In the genomic region with DNA sequence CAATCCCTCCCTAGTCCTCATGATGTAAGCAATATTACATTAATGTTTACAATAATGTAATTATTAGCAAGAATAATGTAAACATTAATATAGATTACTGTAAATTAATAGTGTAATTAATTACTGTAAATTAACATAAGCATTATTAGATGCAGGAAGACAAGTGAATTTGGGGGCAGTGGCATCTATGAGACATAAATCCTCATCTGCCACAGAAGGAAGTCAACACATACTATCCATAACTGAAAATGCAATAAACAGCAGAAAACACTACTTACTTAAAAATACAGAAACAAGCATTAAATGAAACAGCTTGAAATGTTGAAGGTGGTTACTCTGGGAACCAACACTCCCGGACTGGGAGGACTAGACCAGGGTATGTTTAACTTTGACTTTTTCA, we compare ENCODE assay signal across 8 cellular contexts. TPM values are rescaled to one million over a fixed set of nuclear protein-coding genes. Genes with fewer than 3 reads are reported as not detected.
A peak's percentile ranks its signal among the peaks of the same experiment; 100 is the strongest.
DNase-seq lines count a peak whose midpoint lies in the region; ATAC-seq, FAIRE-seq and TF ChIP-seq lines count a peak whose summit lies in the region.

No MANE protein-coding gene starts in this region.

- peak overlapping the region in 9 of 10 donors; percentile 66 to 90 (median 79) for H3K4me3 ChIP-seq in heart right ventricle
- H3K4me3 ChIP-seq in astrocyte (ENCODE audit: insufficient read depth, low read depth, low read length), result peak overlapping the region; percentile 81
- peak overlapping the region in 1 of 2 experiments; percentile 88 for H3K4me3 ChIP-seq in mesenchymal stem cell (ENCODE audit: insufficient read depth in 1 of 2, low read depth in 1 of 2, low read length in 2 of 2)
- peak overlapping the region; percentile 71 for H3K4me3 ChIP-seq in urinary bladder (ENCODE audit: low read depth, low read length)

- H3K4me1 ChIP-seq in heart right ventricle, result peaks cover 0 to 31% (median 16%) of the 10 kb centered on the region in 9 donors
- H3K4me1 ChIP-seq in astrocyte (ENCODE audit: insufficient read depth, low read length), result peaks cover 5% of the 10 kb centered on the region
- H3K4me1 ChIP-seq in mesenchymal stem cell (ENCODE audit: control insufficient read depth, insufficient read depth, low read depth, low read length), result peaks cover 2% of the 10 kb centered on the region
- H3K4me1 ChIP-seq in urinary bladder (ENCODE audit: insufficient read depth), result no peaks in the 10 kb centered on the region

- H3K18ac ChIP-seq in mesenchymal stem cell (ENCODE audit: low read depth in 1 of 2, low read length in 2 of 2), result no peak overlapping the region

- TF ChIP-seq CTCF in heart right ventricle (IDR thresholded peaks at IDR 0.05) (no peak), astrocyte (IDR thresholded peaks at IDR 0.05; ENCODE audit: insufficient read depth, low read depth, low read length) (no peak)

- H3K4ac ChIP-seq in mesenchymal stem cell (ENCODE audit: low read depth in 1 of 2, low read length in 2 of 2), result no peak overlapping the region

- no peaks in the 10 kb centered on the region for H3K27me3 Mint-ChIP-seq in astrocyte (ENCODE audit: low read depth, unreplicated experiment)

- H4K91ac ChIP-seq in mesenchymal stem cell (ENCODE audit: low read length), result no peak overlapping the region

- no peak overlapping the region for H3K14ac ChIP-seq in mesenchymal stem cell (ENCODE audit: low read length in 2 of 2)

- H3K4me1 Mint-ChIP-seq in astrocyte (ENCODE audit: low read depth, unreplicated experiment), result peaks cover 9% of the 10 kb centered on the region

- H3K27ac Mint-ChIP-seq in astrocyte (ENCODE audit: unreplicated experiment), result peak overlapping the region; percentile 6

- no peak for DNase-seq in heart right ventricle
- DNase-seq in left ventricle myocardium superior, result no peak
- DNase-seq in astrocyte (ENCODE audit: low read depth), result no peak
- no peak for DNase-seq in mesenchymal stem cell
- DNase-seq in posterior cingulate gyrus, result no peak
- DNase-seq in activated CD4-positive, alpha-beta T cell treated with anti-CD3 and anti-CD28 coated beads for 4 hours, result no peak

- H3K36me3 Mint-ChIP-seq in astrocyte (ENCODE audit: low read depth, unreplicated experiment), result no peaks in the 10 kb centered on the region

- H3K36me3 ChIP-seq in heart right ventricle (peaks cover 0 to 15% (median 0%) of the 10 kb centered on the region in 9 donors), astrocyte (ENCODE audit: insufficient read depth, low read length) (no peaks in the 10 kb centered on the region), mesenchymal stem cell (ENCODE audit: control insufficient read depth in 1 of 2, insufficient read depth in 2 of 2, low read depth in 1 of 2, low read length in 2 of 2) (peaks cover 0 to 7% of the 10 kb centered on the region in 2 experiments), urinary bladder (ENCODE audit: insufficient read depth) (no peaks in the 10 kb centered on the region)

- peak overlapping the region; percentile 97 for H2AFZ ChIP-seq in astrocyte (ENCODE audit: low read depth, low read length)
- H2AFZ ChIP-seq in mesenchymal stem cell (ENCODE audit: low read depth, low read length), result no peak overlapping the region

- intact Hi-C loops in heart right ventricle (cut with DNase I), result loop anchor here in 4 of 10 donors (5.0 to 10.0 kb wide), 3 partner anchors 652 to 1352 kb away; partner anchors contain the start of gene SMC2 (in 3 of the 4)
- intact Hi-C loops in left ventricle myocardium superior (cut with micrococcal nuclease), result no loop called here
- intact Hi-C loops in posterior cingulate gyrus (cut with DNase I), result loop anchor here (5.0 kb wide), 1 partner anchor 654 kb away; the partner anchor contains the start of gene SMC2

- H2AK5ac ChIP-seq in mesenchymal stem cell (ENCODE audit: low read length, severe bottlenecking), result no peak overlapping the region

- no peaks in the 10 kb centered on the region for H3K9me3 Mint-ChIP-seq in astrocyte (ENCODE audit: unreplicated experiment)

- ATAC-seq in heart right ventricle, result no peak
- ATAC-seq in left ventricle myocardium superior, result no peak
- no peak for ATAC-seq in GM18519 (IDR thresholded peaks at IDR 0.05; ENCODE audit: low FRiP score, unreplicated experiment)

- H2BK5ac ChIP-seq in mesenchymal stem cell (ENCODE audit: low read depth, low read length, poor library complexity, severe bottlenecking), result no peak overlapping the region

- H2BK15ac ChIP-seq in mesenchymal stem cell (ENCODE audit: low read depth, poor library complexity, severe bottlenecking), result no peak overlapping the region

- peaks cover 9% of the 10 kb centered on the region for H3K79me1 ChIP-seq in mesenchymal stem cell (replicated peaks; ENCODE audit: low read length, poor library complexity, severe bottlenecking)

- H2BK120ac ChIP-seq in mesenchymal stem cell (ENCODE audit: low read depth, low read length), result no peak overlapping the region

- H4K8ac ChIP-seq in mesenchymal stem cell (ENCODE audit: low read length), result no peak overlapping the region

- no peak overlapping the region for H3K23ac ChIP-seq in mesenchymal stem cell (ENCODE audit: low read length in 2 of 2)

- no peak for FAIRE-seq in astrocyte (lab: Jason Lieb, UNC)

- H2BK12ac ChIP-seq in mesenchymal stem cell (ENCODE audit: low read length in 2 of 2), result no peak overlapping the region

- H3K9ac ChIP-seq in astrocyte (ENCODE audit: low read length) (peak overlapping the region; percentile 91), mesenchymal stem cell (ENCODE audit: low read length) (peak overlapping the region; percentile 96)

- 7 to 17% methylated on average over 1 of the region's 1 CpG for WGBS in heart right ventricle, 2 donors
- 27% methylated on average over 1 of the region's 1 CpG for WGBS in mesenchymal stem cell
- WGBS in urinary bladder, result 30% methylated on average over 1 of the region's 1 CpG

- H3K27me3 ChIP-seq in heart right ventricle (no peaks in the 10 kb centered on the region), astrocyte (ENCODE audit: insufficient read depth, low read length) (no peaks in the 10 kb centered on the region), mesenchymal stem cell (ENCODE audit: control insufficient read depth in 1 of 2, insufficient read depth in 1 of 2, low read length in 2 of 2) (no peaks in the 10 kb centered on the region)

- peak overlapping the region; percentile 92 for H3K4me3 Mint-ChIP-seq in astrocyte (ENCODE audit: unreplicated experiment)

- peaks cover 15% of the 10 kb centered on the region for H3K79me2 ChIP-seq in astrocyte (ENCODE audit: insufficient read depth, low read length)

- H3K4me2 ChIP-seq in astrocyte (ENCODE audit: low read length) (peak overlapping the region; percentile 98), mesenchymal stem cell (ENCODE audit: low read length, poor library complexity, severe bottlenecking) (peak overlapping the region; percentile 98)

- H3K27ac ChIP-seq in heart right ventricle, result peak overlapping the region in 6 of 10 donors; percentile 89 to 96 (median 92)
- H3K27ac ChIP-seq in astrocyte (ENCODE audit: low read depth, low read length), result no peak overlapping the region
- H3K27ac ChIP-seq in mesenchymal stem cell (ENCODE audit: low read length, poor library complexity, severe bottlenecking), result no peak overlapping the region
- H3K27ac ChIP-seq in urinary bladder (ENCODE audit: low read depth), result no peak overlapping the region

- H3K9me3 ChIP-seq in heart right ventricle (no peaks in the 10 kb centered on the region), astrocyte (ENCODE audit: insufficient read depth, low read depth, low read length) (no peaks in the 10 kb centered on the region), mesenchymal stem cell (ENCODE audit: control insufficient read depth, low read length) (no peaks in the 10 kb centered on the region)

- H4K20me1 ChIP-seq in astrocyte (ENCODE audit: insufficient read depth, low read length), result no peaks in the 10 kb centered on the region

RNA-seq across cellular contexts. Expression of gene NIPSNAP3A, which starts 0.7 kb away (rescaled TPM):
- total RNA-seq in heart right ventricle (10 to 100 TPM; 19.9 to 34.9 (median 24.3) TPM), left ventricle myocardium superior (17.3 TPM), astrocyte (25.9 and 28.2 TPM in 2 replicates), urinary bladder (64.2 TPM)
- polyA plus RNA-seq in heart right ventricle (10 to 100 TPM; 10.2 to 28.6 TPM), urinary bladder (30.4 TPM)
- polyA plus RNA-seq in mesenchymal stem cell (2013, experiment 1 of 2), result 18.9 TPM
- polyA plus RNA-seq in mesenchymal stem cell (2013, experiment 2 of 2), result 21.5 TPM

RNA-seq across cellular contexts. Expression of gene NIPSNAP3B, which starts 17.1 kb away (rescaled TPM):
- total RNA-seq in heart right ventricle (10 to 100 TPM; 25.0 to 38.6 (median 32.0) TPM), left ventricle myocardium superior (35.2 TPM), astrocyte (0.23 and 0.91 TPM in 2 replicates), urinary bladder (10.8 TPM)
- polyA plus RNA-seq in heart right ventricle (10 to 100 TPM in 1 of 2 donors, 1 to 10 TPM in 1; 6.9 to 12.1 TPM), urinary bladder (2.9 TPM)
- polyA plus RNA-seq in mesenchymal stem cell (2013, experiment 1 of 2), result 0.51 TPM
- 0.52 TPM for polyA plus RNA-seq in mesenchymal stem cell (2013, experiment 2 of 2)

RNA-seq across cellular contexts. Expression of gene OR13D1, which starts 52.5 kb away (rescaled TPM):
- total RNA-seq in heart right ventricle (not detected), left ventricle myocardium superior (not detected), astrocyte (not detected in 2 replicates), urinary bladder (not detected)
- polyA plus RNA-seq in heart right ventricle (not detected), urinary bladder (not detected)
- not detected for polyA plus RNA-seq in mesenchymal stem cell (2013, experiment 1 of 2)
- polyA plus RNA-seq in mesenchymal stem cell (2013, experiment 2 of 2), result not detected

Comparison
In these comparisons a context has a peak if more than half of its experiments do, and no peak if none do; other contexts are left out.
1. H3K27ac ChIP-seq: peak in heart right ventricle (6 of 10); none in astrocyte (single experiment), mesenchymal stem cell (single experiment) and urinary bladder (single experiment).